Comparison of ENCODE assay signal across 23 cellular contexts in genomic region chr7:142181211-142181610, GRCh38.
"Had no signal": no experiment of that assay in that cellular context is flagged by ENCODE, and none has a peak within 500 bp of the region (broad histone marks: within the 10 kb centered on the region; RNA-seq: fewer than 3 reads in every experiment).

No MANE protein-coding gene starts in this region.

- H3K4me1 Mint-ChIP-seq: stimulated activated memory B cell treated with anti-CD40 and anti-IgM and Interleukin-4, amounts not matched to agents 10 μg/mL and 1 μg/mL and 100 μg/mL, for 72 hours had no signal

- H3K36me3 ChIP-seq: left ventricle myocardium inferior, ovary, right atrium auricular region, right lobe of liver, tibial nerve, uterus had no signal

- H3K27me3 Mint-ChIP-seq: stimulated activated memory B cell treated with anti-CD40 and anti-IgM and Interleukin-4, amounts not matched to agents 10 μg/mL and 1 μg/mL and 100 μg/mL, for 72 hours had no signal

- H3K4me3 Mint-ChIP-seq: naive thymus-derived CD4-positive, alpha-beta T cell; natural killer cell treated with Interleukin-12 subunit alpha and Interleukin-12 subunit beta and Interleukin-15 and Interleukin-18, amount 100 ng/mL, for 72 hours; stimulated activated memory B cell treated with anti-CD40 and anti-IgM and Interleukin-4, amounts not matched to agents 10 μg/mL and 1 μg/mL and 100 μg/mL, for 72 hours; stimulated activated naive CD8-positive, alpha-beta T cell treated with anti-CD3 and anti-CD28 coated beads, Interleukin-15, amount 100 ng/mL, for 72 hours; type B pancreatic cell had no signal

- H3K27ac ChIP-seq: left ventricle myocardium inferior, ovary, right atrium auricular region, right lobe of liver, tibial nerve, uterus had no signal

- H3K9me3 Mint-ChIP-seq: natural killer cell treated with Interleukin-12 subunit alpha and Interleukin-12 subunit beta and Interleukin-15 and Interleukin-18, amount 100 ng/mL, for 72 hours; stimulated activated memory B cell treated with anti-CD40 and anti-IgM and Interleukin-4, amounts not matched to agents 10 μg/mL and 1 μg/mL and 100 μg/mL, for 72 hours; stimulated activated naive CD8-positive, alpha-beta T cell treated with anti-CD3 and anti-CD28 coated beads, Interleukin-15, amount 100 ng/mL, for 72 hours; type B pancreatic cell had no signal

- H3K4me2 ChIP-seq: smooth muscle cell had no signal

- H3K27ac Mint-ChIP-seq: naive thymus-derived CD4-positive, alpha-beta T cell; natural killer cell treated with Interleukin-12 subunit alpha and Interleukin-12 subunit beta and Interleukin-15 and Interleukin-18, amount 100 ng/mL, for 72 hours; progenitor cell of endocrine pancreas; stimulated activated memory B cell treated with anti-CD40 and anti-IgM and Interleukin-4, amounts not matched to agents 10 μg/mL and 1 μg/mL and 100 μg/mL, for 72 hours; stimulated activated naive CD8-positive, alpha-beta T cell treated with anti-CD3 and anti-CD28 coated beads, Interleukin-15, amount 100 ng/mL, for 72 hours; type B pancreatic cell had no signal

- H3K27me3 ChIP-seq: ovary, right atrium auricular region, right lobe of liver, tibial nerve, uterus had no signal

- H3K9me3 ChIP-seq: left ventricle myocardium inferior, mucosa of descending colon, ovary, right atrium auricular region, right lobe of liver, tibial nerve, uterus had no signal

- ATAC-seq: mucosa of descending colon; naive thymus-derived CD4-positive, alpha-beta T cell; right lobe of liver; stimulated activated memory B cell treated with anti-CD40 and anti-IgM and Interleukin-4, amounts not matched to agents 10 μg/mL and 1 μg/mL and 100 μg/mL, for 72 hours; stimulated activated naive CD8-positive, alpha-beta T cell treated with anti-CD3 and anti-CD28 coated beads, Interleukin-15, amount 100 ng/mL, for 72 hours had no signal

- H3K4me1 ChIP-seq: left ventricle myocardium inferior, right atrium auricular region, right lobe of liver, tibial nerve, uterus had no signal

- H3K36me3 Mint-ChIP-seq: naive thymus-derived CD4-positive, alpha-beta T cell; natural killer cell treated with Interleukin-12 subunit alpha and Interleukin-12 subunit beta and Interleukin-15 and Interleukin-18, amount 100 ng/mL, for 72 hours; stimulated activated memory B cell treated with anti-CD40 and anti-IgM and Interleukin-4, amounts not matched to agents 10 μg/mL and 1 μg/mL and 100 μg/mL, for 72 hours; type B pancreatic cell had no signal

- DNase-seq: hypothalamus; left ventricle myocardium inferior; midbrain; mucosa of descending colon; naive thymus-derived CD4-positive, alpha-beta T cell; ovary; right lobe of liver; stimulated activated CD4-positive, alpha-beta T cell treated with anti-CD3 and anti-CD28 coated beads, Interleukin-1b, Interleukin-23, amount 100 ng/mL, for 48 hours; stimulated activated CD4-positive, alpha-beta T cell treated with anti-CD3 and anti-CD28 coated beads, Interleukin-2, amount 100 ng/mL, for 48 hours; stimulated activated CD4-positive, alpha-beta T cell treated with anti-CD3 and anti-CD28 coated beads, Interleukin-4, amount 100 ng/mL, for 4 hours; stimulated activated CD8-positive, alpha-beta memory T cell treated with anti-CD3 and anti-CD28 coated beads, Interleukin-4, amount 100 ng/mL, for 48 hours; stimulated activated naive CD4-positive, alpha-beta T cell treated with Interleukin-2 at 50 U/mL for 16 hours; stimulated activated naive CD8-positive, alpha-beta T cell treated with anti-CD3 and anti-CD28 coated beads, Interleukin-15, amount 100 ng/mL, for 72 hours; substantia nigra; uterus had no signal

- H3K4me3 ChIP-seq: left ventricle myocardium inferior, lung, mucosa of descending colon, ovary, right atrium auricular region, right lobe of liver, smooth muscle cell, tibial nerve, uterus had no signal
